20 cellular contexts compared by ENCODE assay signal in genomic region chr13:102318233-102318632, GRCh38.
A peak's percentile ranks its signal among the peaks of the same experiment; 100 is the strongest.
DNase-seq lines count a peak whose midpoint lies in the region; ATAC-seq and TF ChIP-seq lines count a peak whose summit lies in the region.
"Had no signal": no experiment of that assay in that cellular context is flagged by ENCODE, and none has a peak within 500 bp of the region (broad histone marks: within the 10 kb centered on the region; RNA-seq: fewer than 3 reads in every experiment).

No MANE protein-coding gene starts in this region.

- H3K9me3 ChIP-seq in esophagus muscularis mucosa (no peaks in the 10 kb centered on the region), left ventricle myocardium inferior (replicated peaks) (no peaks in the 10 kb centered on the region), mucosa of rectum (ENCODE audit: control insufficient read depth in 2 of 2, low read length in 2 of 2) (no peaks in the 10 kb centered on the region), transverse colon (no peaks in the 10 kb centered on the region)
- H3K9me3 ChIP-seq: gastrocnemius medialis, prostate gland had no signal

- intact Hi-C loops in esophagus muscularis mucosa (cut with DNase I) (no loop called here), left ventricle myocardium inferior (cut with micrococcal nuclease) (no loop called here), transverse colon (cut with DNase I; ENCODE audit: low total_unique reads) (no loop called here)

- H3K27me3 ChIP-seq in esophagus muscularis mucosa (no peaks in the 10 kb centered on the region), left ventricle myocardium inferior (ENCODE audit: low read depth) (no peaks in the 10 kb centered on the region), mucosa of rectum (ENCODE audit: control insufficient read depth in 2 of 2, insufficient read depth in 2 of 2, low read length in 2 of 2) (no peaks in the 10 kb centered on the region), transverse colon (no peaks in the 10 kb centered on the region)
- H3K27me3 ChIP-seq: gastrocnemius medialis had no signal

- H3K36me3 ChIP-seq in esophagus muscularis mucosa: no peaks in the 10 kb centered on the region
- H3K36me3 ChIP-seq in left ventricle myocardium inferior: no peaks in the 10 kb centered on the region
- H3K36me3 ChIP-seq in mucosa of rectum (ENCODE audit: control insufficient read depth in 2 of 2, insufficient read depth in 2 of 2, low read length in 2 of 2): no peaks in the 10 kb centered on the region
- no peaks in the 10 kb centered on the region for H3K36me3 ChIP-seq in transverse colon
- H3K36me3 ChIP-seq: gastrocnemius medialis, prostate gland had no signal

- 82% methylated on average over 5 of the region's 5 CpGs for WGBS in esophagus muscularis mucosa
- WGBS in transverse colon (ENCODE audit: low coverage in 1 of 2), 2 donors: 81% methylated on average over 5 of the region's 5 CpGs; no CpG with 5 or more reads in 1 of the 2 donors

- no peak for TF ChIP-seq EP300 in esophagus muscularis mucosa (IDR thresholded peaks at IDR 0.05)
- TF ChIP-seq EP300 in transverse colon (IDR thresholded peaks at IDR 0.05; ENCODE audit: low read depth): no peak

- DNase-seq in esophagus muscularis mucosa (ENCODE audit: extremely low spot score): no peak
- no peak for DNase-seq in left ventricle myocardium inferior
- DNase-seq in transverse colon: no peak
- DNase-seq in stimulated activated naive CD4-positive, alpha-beta T cell (lab: John Stamatoyannopoulos, UW): no peak
- DNase-seq: activated T-cell treated with anti-CD3 and anti-CD28 coated beads for 4 hours; central memory CD4-positive, alpha-beta T cell; DND-41; mammary epithelial cell; NCI-H1417; NCI-H2081; NCI-H82; small intestine had no signal

- in situ Hi-C loops in transverse colon (cut with MboI; ENCODE audit: low pct_ligation_motif_present in 1 of 4, low pct_unique_long_range_greater_than_20kb in 1 of 4, low sequenced_read_pairs in 3 of 4): no loop called here

- H3K4me1 ChIP-seq in esophagus muscularis mucosa (peaks cover 9 to 27% (median 18%) of the 10 kb centered on the region in 4 donors), left ventricle myocardium inferior (peaks cover 22% of the 10 kb centered on the region), mucosa of rectum (ENCODE audit: control insufficient read depth in 2 of 2, insufficient read depth in 2 of 2, low read length in 2 of 2) (no peaks in the 10 kb centered on the region), transverse colon (no peaks in the 10 kb centered on the region)
- H3K4me1 ChIP-seq: prostate gland had no signal

- H3K9ac ChIP-seq in mucosa of rectum (ENCODE audit: low read depth in 1 of 2, low read length in 2 of 2): no peak overlapping the region
- H3K9ac ChIP-seq: KMS-11 had no signal

- ATAC-seq in HG03025 (IDR thresholded peaks at IDR 0.05; ENCODE audit: low FRiP score, unreplicated experiment) (no peak), GM21529 (IDR thresholded peaks at IDR 0.05; ENCODE audit: unreplicated experiment) (no peak)

- TF ChIP-seq CTCF in esophagus muscularis mucosa (IDR thresholded peaks at IDR 0.05) (no peak), left ventricle myocardium inferior (IDR thresholded peaks at IDR 0.05; ENCODE audit: borderline replicate concordance) (no peak), transverse colon (IDR thresholded peaks at IDR 0.05) (no peak)

- TF ChIP-seq POLR2A in esophagus muscularis mucosa (IDR thresholded peaks at IDR 0.05; ENCODE audit: low read depth): no peak
- TF ChIP-seq POLR2A in transverse colon (IDR thresholded peaks at IDR 0.05): no peak

- H3K4me3 ChIP-seq in esophagus muscularis mucosa (no peak overlapping the region), left ventricle myocardium inferior (no peak overlapping the region), mucosa of rectum (ENCODE audit: low read length in 2 of 2) (no peak overlapping the region), transverse colon (no peak overlapping the region)
- H3K4me3 ChIP-seq: gastrocnemius medialis, prostate gland, SK-N-MC had no signal

- peak overlapping the region; percentile 63 to 71 (median 64) for H3K27ac ChIP-seq in esophagus muscularis mucosa (replicated peaks in 1 of 4)
- H3K27ac ChIP-seq in left ventricle myocardium inferior (replicated peaks): peak overlapping the region; percentile 72
- peak overlapping the region; percentile 14 to 40 for H3K27ac ChIP-seq in mucosa of rectum (ENCODE audit: low read depth in 2 of 2, low read length in 2 of 2)
- H3K27ac ChIP-seq in transverse colon: peak overlapping the region in 3 of 4 donors; percentile 23 to 43 (median 29)
- H3K27ac ChIP-seq: KMS-11, prostate gland, RWPE1, SK-N-MC had no signal
